ENCODE assay signal across 8 cellular contexts in the genomic region with DNA sequence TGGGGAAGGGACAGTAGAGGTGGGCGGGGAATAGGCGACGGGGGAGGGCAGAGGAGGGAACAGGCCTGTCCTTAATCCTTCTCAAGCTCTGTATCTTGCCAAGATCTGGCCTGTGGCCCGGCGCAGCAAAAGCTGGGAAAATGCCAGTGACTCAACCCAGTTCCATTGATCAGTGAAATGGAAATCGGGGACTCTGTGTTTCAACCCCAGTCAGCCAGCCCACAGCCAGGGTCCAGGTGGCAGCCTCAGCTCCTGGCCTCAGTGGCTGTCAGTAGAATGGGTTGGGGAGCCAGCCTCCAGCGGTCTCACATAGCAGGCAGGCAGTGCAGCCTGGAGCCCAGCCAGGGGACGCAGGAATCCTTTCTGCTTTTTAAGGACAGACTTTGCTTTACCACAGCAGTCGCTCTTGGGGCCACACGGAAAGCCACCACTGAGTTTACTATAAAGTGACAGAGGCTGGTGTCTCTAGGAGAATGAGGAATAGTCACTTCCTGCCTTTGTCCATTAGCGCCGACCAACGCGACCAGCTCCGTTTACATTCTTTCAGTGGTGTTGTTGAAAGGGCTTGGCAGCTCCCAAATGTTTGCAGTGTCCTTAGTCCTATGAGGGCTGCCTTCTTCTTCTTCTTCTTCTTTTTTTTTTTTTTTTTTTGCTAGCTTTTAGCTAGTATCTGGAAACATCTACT.
DNase-seq lines count a peak whose midpoint lies in the region; ATAC-seq and TF ChIP-seq lines count a peak whose summit lies in the region.

No MANE protein-coding gene starts in this region.

- no peaks in the 10 kb centered on the region for H3K9me3 Mint-ChIP-seq in activated CD4-positive, alpha-beta memory T cell treated with anti-CD3 and anti-CD28 coated beads for 36 hours

- TF ChIP-seq POLR2A in vagina (IDR thresholded peaks at IDR 0.05) = no peak

- no peaks in the 10 kb centered on the region for H3K4me1 Mint-ChIP-seq in activated CD4-positive, alpha-beta memory T cell treated with anti-CD3 and anti-CD28 coated beads for 36 hours (ENCODE audit: low read depth)

- H3K4me3 Mint-ChIP-seq in activated CD4-positive, alpha-beta memory T cell treated with anti-CD3 and anti-CD28 coated beads for 36 hours = no peak overlapping the region

- H3K9ac ChIP-seq in duodenal mucosa (ENCODE audit: low read depth in 1 of 2, low read length in 2 of 2) = peak overlapping the region; percentile 75 to 81

- CTCF ChIA-PET in activated CD4-positive, alpha-beta memory T cell treated with anti-CD3 and anti-CD28 coated beads for 36 hours (lab: Charles Lee) = no interaction called here

- peak; percentile 27 for DNase-seq in NCI-H1092 treated with DMSO at 0.1 percent for 48 hours (lab: John Stamatoyannopoulos, UW)
- DNase-seq in NCI-H1092 (lab: John Stamatoyannopoulos, UW) = no peak
- peak; percentile 50 for DNase-seq in midbrain (lab: John Stamatoyannopoulos, UW)
- DNase-seq in vagina (ENCODE audit: extremely low spot score in 2 of 2) = no peak
- no peak for DNase-seq in NCI-H345 treated with DMSO at 0.1 percent for 48 hours (lab: John Stamatoyannopoulos, UW; ENCODE audit: unreplicated experiment)
- no peak for DNase-seq in activated CD4-positive, alpha-beta memory T cell treated with anti-CD3 and anti-CD28 coated beads for 36 hours

- H3K36me3 ChIP-seq in duodenal mucosa (ENCODE audit: control insufficient read depth in 1 of 2, insufficient read depth in 2 of 2, low read length in 2 of 2) (no peaks in the 10 kb centered on the region), vagina (peaks cover 0 to 4% of the 10 kb centered on the region in 2 donors)

- TF ChIP-seq CTCF in vagina (IDR thresholded peaks at IDR 0.05) = no peak

- H3K27me3 Mint-ChIP-seq in activated CD4-positive, alpha-beta memory T cell treated with anti-CD3 and anti-CD28 coated beads for 36 hours = peaks cover 15% of the 10 kb centered on the region

- H3K9me3 ChIP-seq in duodenal mucosa (ENCODE audit: control insufficient read depth in 1 of 2, low read length in 2 of 2) (no peaks in the 10 kb centered on the region), vagina (no peaks in the 10 kb centered on the region)

- H3K27me3 ChIP-seq in duodenal mucosa (ENCODE audit: control insufficient read depth in 1 of 2, insufficient read depth in 2 of 2, low read length in 2 of 2) = no peaks in the 10 kb centered on the region
- H3K27me3 ChIP-seq in vagina = no peaks in the 10 kb centered on the region

- intact Hi-C loops in vagina (cut with DNase I) = loop anchor here (10.0 kb wide), 1 partner anchor 109 kb away; no protein-coding TSS in a partner anchor
- intact Hi-C loops in activated CD4-positive, alpha-beta memory T cell treated with anti-CD3 and anti-CD28 coated beads for 36 hours (cut with micrococcal nuclease) = no loop called here

- H3K4me3 ChIP-seq in duodenal mucosa (ENCODE audit: low read depth in 1 of 2, low read length in 2 of 2) (peak overlapping the region; percentile 72 to 75), vagina (peak overlapping the region; percentile 15 to 27)

- H3K27ac Mint-ChIP-seq in activated CD4-positive, alpha-beta memory T cell treated with anti-CD3 and anti-CD28 coated beads for 36 hours = no peak overlapping the region

- ATAC-seq in GM19467 (IDR thresholded peaks at IDR 0.05; ENCODE audit: unreplicated experiment) = no peak

- POLR2A ChIA-PET in activated CD4-positive, alpha-beta memory T cell treated with anti-CD3 and anti-CD28 coated beads for 36 hours (lab: Charles Lee) = no interaction called here

- no peaks in the 10 kb centered on the region for H3K36me3 Mint-ChIP-seq in activated CD4-positive, alpha-beta memory T cell treated with anti-CD3 and anti-CD28 coated beads for 36 hours

- H3K4me1 ChIP-seq in duodenal mucosa (ENCODE audit: control insufficient read depth in 1 of 2, insufficient read depth in 2 of 2, low read length in 2 of 2) = peaks cover 37 to 39% of the 10 kb centered on the region in 2 donors
- H3K4me1 ChIP-seq in vagina = peaks cover 70% of the 10 kb centered on the region

- H3K27ac ChIP-seq in duodenal mucosa (ENCODE audit: low read depth, low read length) (peak overlapping the region; percentile 77), vagina (peak overlapping the region; percentile 85)

Comparison
In these comparisons a context has a peak if more than half of its experiments do, and no peak if none do; other contexts are left out.
1. DNase-seq: peak in NCI-H1092 treated with DMSO at 0.1 percent for 48 hours (single experiment) and midbrain (single experiment); none in NCI-H1092 (single experiment), vagina (0 of 2), NCI-H345 treated with DMSO at 0.1 percent for 48 hours (single experiment) and activated CD4-positive, alpha-beta memory T cell treated with anti-CD3 and anti-CD28 coated beads for 36 hours (single experiment).